ENCODE assay signal across 1 cellular context in genomic region chr11:61971177-61972111, GRCh38.
TF ChIP-seq lines count a peak whose summit lies in the region.

No MANE protein-coding gene starts in this region.

TF ChIP-seq in IMR-90, 13 proteins besides CTCF, POLR2A, EP300 and RAD21 (continued from another document):
- no peak for TF ChIP-seq ELK1 (IDR thresholded peaks at IDR 0.05; ENCODE audit: borderline replicate concordance, low read depth, low read length)
- TF ChIP-seq NFE2L2 (IDR thresholded peaks at IDR 0.05; ENCODE audit: low read depth, low read length), result peak; percentile 99
- TF ChIP-seq RFX5 (IDR thresholded peaks at IDR 0.05; ENCODE audit: low read depth, low read length), result no peak
- peak; percentile 93 for TF ChIP-seq BHLHE40 (IDR thresholded peaks at IDR 0.05; ENCODE audit: low read depth, low read length)
- TF ChIP-seq CHD1 (IDR thresholded peaks at IDR 0.05; ENCODE audit: low read depth, low read length), result no peak
- peak; percentile 92 for TF ChIP-seq MAFK (IDR thresholded peaks at IDR 0.05; ENCODE audit: low read depth, low read length)
- TF ChIP-seq FOS (IDR thresholded peaks at IDR 0.05; ENCODE audit: low read depth, low read length), result peak; percentile 56; the same call in 1 of the 2 replicates
- peak; percentile 86 for TF ChIP-seq USF2 (IDR thresholded peaks at IDR 0.05; ENCODE audit: low read depth, low read length)
